Comparison of ENCODE assay signal across 8 cellular contexts in genomic region chr13:42272115-42272756, GRCh38. TPM values are rescaled to one million over a fixed set of nuclear protein-coding genes. Genes with fewer than 3 reads are reported as not detected.
DNase-seq lines count a peak whose midpoint lies in the region; ATAC-seq and TF ChIP-seq lines count a peak whose summit lies in the region.

Gene AKAP11, plus strand, starts transcription at chr13:42272152. Its CDS starts 14,197 bp downstream, at chr13:42286349.

- H3K27me3 Mint-ChIP-seq in CD4-positive, CD25-positive, alpha-beta regulatory T cell: peaks cover 4% of the 10 kb centered on the region

- H3K4me3 Mint-ChIP-seq in CD4-positive, CD25-positive, alpha-beta regulatory T cell: peak within 1 kb of the TSS in 3 of 4 donors; percentile 98 to 100 (median 98)

- no peaks in the 10 kb centered on the region for H3K36me3 Mint-ChIP-seq in CD4-positive, CD25-positive, alpha-beta regulatory T cell

- H3K9ac ChIP-seq in SK-N-MC (ENCODE audit: insufficient read length) (peak within 1 kb of the TSS; percentile 64), adipocyte (ENCODE audit: low read length) (peak within 1 kb of the TSS; percentile 92)

- ATAC-seq in CD4-positive, CD25-positive, alpha-beta regulatory T cell (ENCODE audit: low read depth in 2 of 2): peak; percentile 17 to 19
- ATAC-seq in GM19328 (IDR thresholded peaks at IDR 0.05; ENCODE audit: unreplicated experiment): peak; percentile 23
- ATAC-seq in HG03460 (IDR thresholded peaks at IDR 0.05; ENCODE audit: unreplicated experiment): peak; percentile 23
- peak; percentile 61 for ATAC-seq in aorta (ENCODE audit: low FRiP score)

- H3K9me3 ChIP-seq in CD4-positive, CD25-positive, alpha-beta regulatory T cell (ENCODE audit: control insufficient read depth in 2 of 2, low read length in 2 of 2): no peaks in the 10 kb centered on the region
- H3K9me3 ChIP-seq in SK-N-MC (ENCODE audit: low read depth, low read length): peaks cover 9% of the 10 kb centered on the region; the same call in 1 of the 2 replicates
- no peaks in the 10 kb centered on the region for H3K9me3 ChIP-seq in adipocyte (ENCODE audit: control insufficient read depth, low read length)
- H3K9me3 ChIP-seq in left ventricle myocardium inferior (replicated peaks): no peaks in the 10 kb centered on the region
- H3K9me3 ChIP-seq in aorta (ENCODE audit: control insufficient read depth, low read length): no peaks in the 10 kb centered on the region

- peaks cover 50% of the 10 kb centered on the region for H3K4me1 ChIP-seq in CD4-positive, CD25-positive, alpha-beta regulatory T cell (ENCODE audit: control insufficient read depth, insufficient read depth, low read length, poor library complexity, severe bottlenecking)
- peaks cover 27% of the 10 kb centered on the region for H3K4me1 ChIP-seq in adipocyte (ENCODE audit: control insufficient read depth, insufficient read depth, low read length)
- peaks cover 31% of the 10 kb centered on the region for H3K4me1 ChIP-seq in left ventricle myocardium inferior
- peaks cover 3 to 7% of the 10 kb centered on the region in 2 donors for H3K4me1 ChIP-seq in aorta (ENCODE audit: control insufficient read depth in 1 of 2, insufficient read depth in 2 of 2, low read length in 2 of 2)

- TF ChIP-seq CTCF in left ventricle myocardium inferior (IDR thresholded peaks at IDR 0.05; ENCODE audit: borderline replicate concordance): no peak

- intact Hi-C loops in left ventricle myocardium inferior (cut with micrococcal nuclease) (no loop called here), aorta (cut with DNase I) (no loop called here)

- H3K9me3 Mint-ChIP-seq in CD4-positive, CD25-positive, alpha-beta regulatory T cell: no peaks in the 10 kb centered on the region

- H3K27ac ChIP-seq in CD4-positive, CD25-positive, alpha-beta regulatory T cell (ENCODE audit: insufficient read depth, low read length, poor library complexity, severe bottlenecking): peak within 1 kb of the TSS; percentile 98
- H3K27ac ChIP-seq in SK-N-MC (peak within 1 kb of the TSS; percentile 10; the same call in 1 of the 2 replicates), left ventricle myocardium inferior (replicated peaks) (peak within 1 kb of the TSS; percentile 91), aorta (ENCODE audit: low read depth in 1 of 2, low read length in 2 of 2) (peak within 1 kb of the TSS; percentile 12 to 72)

- 0% methylated on average over 31 to 59 of the region's 59 CpGs for WGBS in aorta, 2 donors

- H3K4me1 Mint-ChIP-seq in CD4-positive, CD25-positive, alpha-beta regulatory T cell: peaks cover 33 to 45% (median 41%) of the 10 kb centered on the region in 4 donors

- H3K27ac Mint-ChIP-seq in CD4-positive, CD25-positive, alpha-beta regulatory T cell: peak within 1 kb of the TSS; percentile 96 to 99 (median 97)

- no peaks in the 10 kb centered on the region for H3K27me3 ChIP-seq in CD4-positive, CD25-positive, alpha-beta regulatory T cell (ENCODE audit: control insufficient read depth, insufficient read depth, low read length)
- H3K27me3 ChIP-seq in adipocyte (replicated peaks; ENCODE audit: control insufficient read depth, insufficient read depth, low read length) (no peaks in the 10 kb centered on the region), left ventricle myocardium inferior (ENCODE audit: low read depth) (no peaks in the 10 kb centered on the region), aorta (ENCODE audit: control insufficient read depth in 1 of 2, insufficient read depth in 2 of 2, low read length in 1 of 2) (no peaks in the 10 kb centered on the region)

- peak within 1 kb of the TSS; percentile 89 for H3K4me3 ChIP-seq in CD4-positive, CD25-positive, alpha-beta regulatory T cell (ENCODE audit: low read depth, low read length)
- H3K4me3 ChIP-seq in SK-N-MC: peak within 1 kb of the TSS; percentile 86
- peak within 1 kb of the TSS; percentile 94 for H3K4me3 ChIP-seq in adipocyte (ENCODE audit: low read length)
- peak within 1 kb of the TSS; percentile 98 for H3K4me3 ChIP-seq in left ventricle myocardium inferior
- peak within 1 kb of the TSS; percentile 63 to 81 for H3K4me3 ChIP-seq in aorta (ENCODE audit: low read length in 2 of 2)

- H3K36me3 ChIP-seq in CD4-positive, CD25-positive, alpha-beta regulatory T cell (ENCODE audit: control insufficient read depth, insufficient read depth, low read length): no peaks in the 10 kb centered on the region
- H3K36me3 ChIP-seq in SK-N-MC (ENCODE audit: insufficient read depth, low read length): no peaks in the 10 kb centered on the region
- H3K36me3 ChIP-seq in adipocyte (ENCODE audit: control insufficient read depth, insufficient read depth, low read length, severe bottlenecking): no peaks in the 10 kb centered on the region
- no peaks in the 10 kb centered on the region for H3K36me3 ChIP-seq in left ventricle myocardium inferior
- H3K36me3 ChIP-seq in aorta (ENCODE audit: control insufficient read depth in 1 of 2, insufficient read depth in 2 of 2, low read length in 1 of 2): no peaks in the 10 kb centered on the region

- DNase-seq in CD4-positive, CD25-positive, alpha-beta regulatory T cell: peak in 1 of 3 donors; percentile 59
- DNase-seq in SK-N-MC (ENCODE audit: low read depth, low spot score): no peak
- DNase-seq in adipocyte (ENCODE audit: low read depth): peak; percentile 67
- peak; percentile 44 for DNase-seq in left ventricle myocardium inferior
- peak; percentile 3 for DNase-seq in pulmonary artery endothelial cell (ENCODE audit: low read depth, low spot score)
- peak; percentile 70 to 86 for DNase-seq in aorta

RNA-seq across cellular contexts. Expression of gene AKAP11, which starts in this region (rescaled TPM):
- 41.4 TPM for total RNA-seq in CD4-positive, CD25-positive, alpha-beta regulatory T cell
- polyA plus RNA-seq in CD4-positive, CD25-positive, alpha-beta regulatory T cell: 1 to 10 TPM; 3.6 to 5.8 (median 4.6) TPM
- total RNA-seq in left ventricle myocardium inferior: 22.7 TPM
- total RNA-seq in pulmonary artery endothelial cell: 15.2 and 21.6 TPM in 2 replicates
- total RNA-seq in aorta: 10 to 100 TPM; 34.4 to 42.0 TPM
- polyA plus RNA-seq in aorta: 1 to 10 TPM; 4.8 to 9.7 TPM

Comparison
In these comparisons a context has a peak if more than half of its experiments do, and no peak if none do; other contexts are left out.
1. H3K27ac ChIP-seq: peak in every context shown above with its lines; median percentile 98 in CD4-positive, CD25-positive, alpha-beta regulatory T cell; 91 in left ventricle myocardium inferior; 42 in aorta; 10 in SK-N-MC.